In genomic region chr14:88831285-88831684, GRCh38 we compare ENCODE assay signal across 14 cellular contexts. TPM values are rescaled to one million over a fixed set of nuclear protein-coding genes. Genes with fewer than 3 reads are reported as not detected.
DNase-seq lines count a peak whose midpoint lies in the region; ATAC-seq, FAIRE-seq and TF ChIP-seq lines count a peak whose summit lies in the region.
"Had no signal": no experiment of that assay in that cellular context is flagged by ENCODE, and none has a peak within 500 bp of the region (broad histone marks: within the 10 kb centered on the region; RNA-seq: fewer than 3 reads in every experiment).

No MANE protein-coding gene starts in this region.

- ATAC-seq in left lung (peak; percentile 42), HG02970 (IDR thresholded peaks at IDR 0.05; ENCODE audit: low FRiP score, unreplicated experiment) (no peak)
- ATAC-seq: pancreas had no signal

- intact Hi-C loops in left lung (cut with DNase I): no loop called here

- DNase-seq in AG08396 (ENCODE audit: low spot score) (peak; percentile 44), MG63 (peak; percentile 75), bronchial epithelial cell (ENCODE audit: low read depth) (peak; percentile 89), left lung (no peak), suprapubic skin (ENCODE audit: low spot score in 2 of 2) (no peak)
- no peak for DNase-seq in activated CD4-positive, alpha-beta T cell treated with anti-CD3 and anti-CD28 coated beads, Interleukin-2, amount 10 ng/mL, durations not matched to agents 7 days and 5 days
- DNase-seq in activated naive CD4-positive, alpha-beta T cell treated with Interleukin-2 at 50 U/mL for 16 hours: no peak
- DNase-seq: activated T-cell treated with anti-CD3 and anti-CD28 coated beads, Interleukin-2, amount 50 U/mL, for 48 hours; heart right ventricle; KG1; pancreas had no signal

- no peak for FAIRE-seq in bronchial epithelial cell (lab: Jason Lieb, UNC)
- FAIRE-seq: pancreas had no signal

- H3K4me3 Mint-ChIP-seq in activated CD4-positive, alpha-beta T cell treated with anti-CD3 and anti-CD28 coated beads, Interleukin-2, amount 10 ng/mL, durations not matched to agents 7 days and 5 days: no peak overlapping the region
- H3K4me3 Mint-ChIP-seq: CD14-positive monocyte; central memory CD8-positive, alpha-beta T cell had no signal

- no peak for TF ChIP-seq CTCF in bronchial epithelial cell (IDR thresholded peaks at IDR 0.05; ENCODE audit: insufficient read depth, low read length, severe bottlenecking)
- TF ChIP-seq CTCF in left lung (IDR thresholded peaks at IDR 0.05): no peak
- no peak for TF ChIP-seq CTCF in suprapubic skin (IDR thresholded peaks at IDR 0.05)

- peaks cover 3% of the 10 kb centered on the region for H3K4me1 Mint-ChIP-seq in activated CD4-positive, alpha-beta T cell treated with anti-CD3 and anti-CD28 coated beads, Interleukin-2, amount 10 ng/mL, durations not matched to agents 7 days and 5 days
- H3K4me1 Mint-ChIP-seq: central memory CD8-positive, alpha-beta T cell had no signal

- no peaks in the 10 kb centered on the region for H3K9me3 Mint-ChIP-seq in activated CD4-positive, alpha-beta T cell treated with anti-CD3 and anti-CD28 coated beads, Interleukin-2, amount 10 ng/mL, durations not matched to agents 7 days and 5 days
- H3K9me3 Mint-ChIP-seq: CD14-positive monocyte; central memory CD8-positive, alpha-beta T cell had no signal

- no peaks in the 10 kb centered on the region for H3K36me3 Mint-ChIP-seq in activated CD4-positive, alpha-beta T cell treated with anti-CD3 and anti-CD28 coated beads, Interleukin-2, amount 10 ng/mL, durations not matched to agents 7 days and 5 days (ENCODE audit: low read depth)
- H3K36me3 Mint-ChIP-seq: CD14-positive monocyte had no signal

- H3K36me3 ChIP-seq in MG63: peaks cover 7% of the 10 kb centered on the region; the same call in 1 of the 2 replicates
- no peaks in the 10 kb centered on the region for H3K36me3 ChIP-seq in bronchial epithelial cell (ENCODE audit: control insufficient read depth, insufficient read depth, low read length)
- no peaks in the 10 kb centered on the region for H3K36me3 ChIP-seq in left lung
- no peaks in the 10 kb centered on the region for H3K36me3 ChIP-seq in suprapubic skin
- H3K36me3 ChIP-seq: heart right ventricle, pancreas had no signal

- peaks cover 9% of the 10 kb centered on the region for H3K27me3 Mint-ChIP-seq in activated CD4-positive, alpha-beta T cell treated with anti-CD3 and anti-CD28 coated beads, Interleukin-2, amount 10 ng/mL, durations not matched to agents 7 days and 5 days

- H3K27ac Mint-ChIP-seq in activated CD4-positive, alpha-beta T cell treated with anti-CD3 and anti-CD28 coated beads, Interleukin-2, amount 10 ng/mL, durations not matched to agents 7 days and 5 days: no peak overlapping the region

- no peak for TF ChIP-seq POLR2A in suprapubic skin (IDR thresholded peaks at IDR 0.05)

- H3K27me3 ChIP-seq in MG63: no peaks in the 10 kb centered on the region
- H3K27me3 ChIP-seq in bronchial epithelial cell (ENCODE audit: control insufficient read depth, insufficient read depth, low read length): no peaks in the 10 kb centered on the region
- no peaks in the 10 kb centered on the region for H3K27me3 ChIP-seq in left lung
- H3K27me3 ChIP-seq in suprapubic skin: no peaks in the 10 kb centered on the region
- H3K27me3 ChIP-seq: heart right ventricle, pancreas had no signal

- H3K9me3 ChIP-seq in MG63 (no peaks in the 10 kb centered on the region; the same call in 1 of the 2 replicates), left lung (no peaks in the 10 kb centered on the region), suprapubic skin (no peaks in the 10 kb centered on the region)
- H3K9me3 ChIP-seq: heart right ventricle, pancreas had no signal

- H3K4me1 ChIP-seq in left lung: peaks cover 0 to 15% of the 10 kb centered on the region in 2 donors
- peaks cover 12% of the 10 kb centered on the region for H3K4me1 ChIP-seq in suprapubic skin

- CTCF ChIA-PET in activated CD4-positive, alpha-beta T cell treated with anti-CD3 and anti-CD28 coated beads, Interleukin-2, amount 10 ng/mL, durations not matched to agents 7 days and 5 days (lab: Charles Lee): no interaction called here

- no peak overlapping the region for H3K27ac ChIP-seq in left lung
- no peak overlapping the region for H3K27ac ChIP-seq in suprapubic skin
- H3K27ac ChIP-seq: heart right ventricle, pancreas had no signal

- no peak overlapping the region for H3K4me3 ChIP-seq in MG63
- no peak overlapping the region for H3K4me3 ChIP-seq in bronchial epithelial cell (ENCODE audit: low read depth, low read length)
- no peak overlapping the region for H3K4me3 ChIP-seq in left lung
- no peak overlapping the region for H3K4me3 ChIP-seq in suprapubic skin
- H3K4me3 ChIP-seq: heart right ventricle, pancreas had no signal

- TF ChIP-seq EP300 in suprapubic skin (IDR thresholded peaks at IDR 0.05): no peak

- POLR2A ChIA-PET in activated CD4-positive, alpha-beta T cell treated with anti-CD3 and anti-CD28 coated beads, Interleukin-2, amount 10 ng/mL, durations not matched to agents 7 days and 5 days (lab: Charles Lee): no interaction called here

RNA-seq across cellular contexts. Expression of gene TTC8, which starts 6.8 kb away (rescaled TPM):
- total RNA-seq in MG63 (2014; rRNA removed; shearing (Covaris generic); ENCODE audit: low replicate concordance): 35.8 and 42.1 TPM in 2 replicates
- total RNA-seq in bronchial epithelial cell: 9.0 and 11.3 TPM in 2 replicates
- total RNA-seq in left lung: 10 to 100 TPM; 17.3 to 17.5 TPM
- 1 to 10 TPM in 1 of 2 experiments, under 1 TPM in 1; 0.79 to 1.5 TPM for total RNA-seq in activated CD4-positive, alpha-beta T cell treated with anti-CD3 and anti-CD28 coated beads, Interleukin-2, amount 10 ng/mL, durations not matched to agents 7 days and 5 days
- 10 to 100 TPM; 10.5 to 18.2 (median 12.1) TPM for total RNA-seq in suprapubic skin

RNA-seq across cellular contexts. Expression of gene EML5, which starts 38.5 kb away (rescaled TPM):
- total RNA-seq in MG63 (2014; rRNA removed; shearing (Covaris generic); ENCODE audit: low replicate concordance): 0.23 and 0.62 TPM in 2 replicates
- total RNA-seq in bronchial epithelial cell: 0.77 TPM in 1 of 2 replicates, not detected in the other
- 1 to 10 TPM; 1.1 to 1.8 TPM for total RNA-seq in left lung
- 1 to 10 TPM; 2.6 TPM for total RNA-seq in activated CD4-positive, alpha-beta T cell treated with anti-CD3 and anti-CD28 coated beads, Interleukin-2, amount 10 ng/mL, durations not matched to agents 7 days and 5 days
- total RNA-seq in suprapubic skin: 1 to 10 TPM in 2 of 4 donors, under 1 TPM in 2; 0.42 to 3.3 (median 1.2) TPM

Comparison
In these comparisons a context has a peak if more than half of its experiments do, and no peak if none do; other contexts are left out.
1. DNase-seq: peak in AG08396 (single experiment), MG63 (single experiment) and bronchial epithelial cell (single experiment); none in left lung (0 of 2), activated CD4-positive, alpha-beta T cell treated with anti-CD3 and anti-CD28 coated beads, Interleukin-2, amount 10 ng/mL, durations not matched to agents 7 days and 5 days (single experiment), activated naive CD4-positive, alpha-beta T cell treated with Interleukin-2 at 50 U/mL for 16 hours (single experiment) and suprapubic skin (0 of 2).